Comparison of ENCODE assay signal across 8 cellular contexts in genomic region chr3:45182915-45183881, GRCh38. TPM values are rescaled to one million over a fixed set of nuclear protein-coding genes. Genes with fewer than 3 reads are reported as not detected.
DNase-seq lines count a peak whose midpoint lies in the region; ATAC-seq and TF ChIP-seq lines count a peak whose summit lies in the region.
"Had no signal": no experiment of that assay in that cellular context is flagged by ENCODE, and none has a peak within 500 bp of the region (broad histone marks: within the 10 kb centered on the region; RNA-seq: fewer than 3 reads in every experiment).

No MANE protein-coding gene starts in this region.

- H3K4me2 ChIP-seq in HCT116 (ENCODE audit: low read length) = peak overlapping the region; percentile 65
- peak overlapping the region; percentile 62 for H3K4me2 ChIP-seq in skeletal muscle satellite cell (ENCODE audit: low read length)

- no peak for TF ChIP-seq POLR2A in HCT116 (IDR thresholded peaks at IDR 0.05; ENCODE audit: borderline replicate concordance, extremely low read depth, insufficient read depth, insufficient read length)

- H3K9ac ChIP-seq in HCT116 (ENCODE audit: low read length) (peak overlapping the region; percentile 21), skeletal muscle satellite cell (ENCODE audit: low read depth, low read length) (peak overlapping the region; percentile 24)

- RAD21 ChIA-PET in HCT116 (lab: Charles Lee; ENCODE audit: low non-redundant PET in 1 of 2, low total read pairs in 2 of 2, uncharacterized antibody in 2 of 2, unreplicated experiment in 2 of 2) = no interaction called here

- peaks cover 0 to 2% of the 10 kb centered on the region in 2 donors for H3K27me3 Mint-ChIP-seq in natural killer cell (ENCODE audit: low read depth in 2 of 2)

- no peak overlapping the region for H3K4me3 Mint-ChIP-seq in natural killer cell
- H3K4me3 Mint-ChIP-seq: central memory CD8-positive, alpha-beta T cell had no signal

- no peaks in the 10 kb centered on the region for H3K27me3 ChIP-seq in HCT116 (ENCODE audit: insufficient read depth, low read length)
- H3K27me3 ChIP-seq in skeletal muscle satellite cell (ENCODE audit: control insufficient read depth, insufficient read depth, low read length) = no peaks in the 10 kb centered on the region

- H3K4me1 ChIP-seq in HCT116 (ENCODE audit: control insufficient read depth in 1 of 2, insufficient read depth in 2 of 2, low read length in 2 of 2) (peaks cover 19 to 31% of the 10 kb centered on the region in 2 experiments; a peak in 3 of 4 replicates), skeletal muscle satellite cell (ENCODE audit: control insufficient read depth, insufficient read depth, low read length) (peaks cover 43% of the 10 kb centered on the region)

- no peaks in the 10 kb centered on the region for H3K4me1 Mint-ChIP-seq in natural killer cell
- H3K4me1 Mint-ChIP-seq: central memory CD8-positive, alpha-beta T cell had no signal

- no peak for TF ChIP-seq RAD21 in HCT116 (IDR thresholded peaks at IDR 0.05; ENCODE audit: low read depth)

- no peaks in the 10 kb centered on the region for H3K9me2 ChIP-seq in HCT116 (ENCODE audit: insufficient read depth)

- H3K36me3 ChIP-seq in HCT116 (ENCODE audit: control insufficient read depth in 1 of 2, insufficient read depth in 2 of 2, low read length in 2 of 2) (no peaks in the 10 kb centered on the region), skeletal muscle satellite cell (ENCODE audit: insufficient read depth, low read length) (no peaks in the 10 kb centered on the region)

- no peaks in the 10 kb centered on the region for H3K36me3 Mint-ChIP-seq in natural killer cell

- POLR2A ChIA-PET in HCT116 (lab: Charles Lee) = interaction anchor here (0.9 to 2.5 kb wide), 3 partner anchors 13 to 44 kb away, joined by 4 to 9 read pairs (median 4); no protein-coding TSS in a partner anchor

- CTCF ChIA-PET in HCT116 (lab: Charles Lee) = no interaction called here

- H4K20me1 ChIP-seq in HCT116 (ENCODE audit: insufficient read depth) = no peaks in the 10 kb centered on the region

- peak; percentile 90 for ATAC-seq in HCT116
- ATAC-seq in natural killer cell = no peak
- ATAC-seq in HG02981 (IDR thresholded peaks at IDR 0.05; ENCODE audit: unreplicated experiment) = no peak

- no peaks in the 10 kb centered on the region for H3K9me3 ChIP-seq in HCT116 (ENCODE audit: control insufficient read depth in 1 of 2, insufficient read depth in 1 of 2, low read depth in 1 of 2, low read length in 2 of 2)
- H3K9me3 ChIP-seq in skeletal muscle satellite cell (replicated peaks; ENCODE audit: low read length) = no peaks in the 10 kb centered on the region

- no peak overlapping the region for H3K4me3 ChIP-seq in HCT116 (replicated peaks in 1 of 2; ENCODE audit: low read depth in 1 of 2, low read length in 2 of 2)
- peak overlapping the region; percentile 47 for H3K4me3 ChIP-seq in skeletal muscle satellite cell (ENCODE audit: low read length)

- no peak for TF ChIP-seq CTCF in HCT116 (IDR thresholded peaks at IDR 0.05 in 2 of 3, conservative IDR thresholded peaks at IDR 0.05 in 1 of 3; ENCODE audit: borderline replicate concordance in 1 of 3, insufficient read depth in 1 of 3, low read depth in 2 of 3, low read length in 2 of 3)
- TF ChIP-seq CTCF in natural killer cell (IDR thresholded peaks at IDR 0.05) = no peak

- BruUV-seq in HCT116 (replicated peaks; lab: Mats Ljungman, UMichigan) = TSS peak; percentile 85

- H3K79me2 ChIP-seq in HCT116 (ENCODE audit: insufficient read depth, low read length) = no peaks in the 10 kb centered on the region

- peak overlapping the region; percentile 9; the same call in 1 of the 2 replicates for H3K27ac ChIP-seq in HCT116 (ENCODE audit: low read depth, low read length)

- DNase-seq in HCT116 (ENCODE audit: low read depth, low spot score) = peak; percentile 35
- DNase-seq in NCI-H69 (lab: John Stamatoyannopoulos, UW) = peak; percentile 81
- peak; percentile 65 for DNase-seq in fibroblast of the conjunctiva (ENCODE audit: low read depth)
- DNase-seq in posterior vena cava (ENCODE audit: low spot score) = no peak
- no peak for DNase-seq in natural killer cell

- peak overlapping the region; percentile 83 for H2AFZ ChIP-seq in HCT116 (ENCODE audit: low read depth, low read length, poor library complexity, severe bottlenecking)

- no peak overlapping the region for H3K27ac Mint-ChIP-seq in natural killer cell

- intact Hi-C loops in HCT116 (cut with micrococcal nuclease) (loop anchor here (1.0 kb wide), 1 partner anchor 34 kb away; no protein-coding TSS in a partner anchor), posterior vena cava (cut with DNase I) (no loop called here), natural killer cell (cut with micrococcal nuclease) (no loop called here)

- H3K9me3 Mint-ChIP-seq in natural killer cell = no peaks in the 10 kb centered on the region
- H3K9me3 Mint-ChIP-seq: central memory CD8-positive, alpha-beta T cell had no signal

TF ChIP-seq in HCT116, 20 proteins besides CTCF, POLR2A, EP300 and RAD21 (continues in another document):
- TF ChIP-seq, protein P1, sequence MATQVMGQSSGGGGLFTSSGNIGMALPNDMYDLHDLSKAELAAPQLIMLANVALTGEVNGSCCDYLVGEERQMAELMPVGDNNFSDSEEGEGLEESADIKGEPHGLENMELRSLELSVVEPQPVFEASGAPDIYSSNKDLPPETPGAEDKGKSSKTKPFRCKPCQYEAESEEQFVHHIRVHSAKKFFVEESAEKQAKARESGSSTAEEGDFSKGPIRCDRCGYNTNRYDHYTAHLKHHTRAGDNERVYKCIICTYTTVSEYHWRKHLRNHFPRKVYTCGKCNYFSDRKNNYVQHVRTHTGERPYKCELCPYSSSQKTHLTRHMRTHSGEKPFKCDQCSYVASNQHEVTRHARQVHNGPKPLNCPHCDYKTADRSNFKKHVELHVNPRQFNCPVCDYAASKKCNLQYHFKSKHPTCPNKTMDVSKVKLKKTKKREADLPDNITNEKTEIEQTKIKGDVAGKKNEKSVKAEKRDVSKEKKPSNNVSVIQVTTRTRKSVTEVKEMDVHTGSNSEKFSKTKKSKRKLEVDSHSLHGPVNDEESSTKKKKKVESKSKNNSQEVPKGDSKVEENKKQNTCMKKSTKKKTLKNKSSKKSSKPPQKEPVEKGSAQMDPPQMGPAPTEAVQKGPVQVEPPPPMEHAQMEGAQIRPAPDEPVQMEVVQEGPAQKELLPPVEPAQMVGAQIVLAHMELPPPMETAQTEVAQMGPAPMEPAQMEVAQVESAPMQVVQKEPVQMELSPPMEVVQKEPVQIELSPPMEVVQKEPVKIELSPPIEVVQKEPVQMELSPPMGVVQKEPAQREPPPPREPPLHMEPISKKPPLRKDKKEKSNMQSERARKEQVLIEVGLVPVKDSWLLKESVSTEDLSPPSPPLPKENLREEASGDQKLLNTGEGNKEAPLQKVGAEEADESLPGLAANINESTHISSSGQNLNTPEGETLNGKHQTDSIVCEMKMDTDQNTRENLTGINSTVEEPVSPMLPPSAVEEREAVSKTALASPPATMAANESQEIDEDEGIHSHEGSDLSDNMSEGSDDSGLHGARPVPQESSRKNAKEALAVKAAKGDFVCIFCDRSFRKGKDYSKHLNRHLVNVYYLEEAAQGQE (IDR thresholded peaks at IDR 0.05; ENCODE audit: low read depth) = no peak
- TF ChIP-seq EGR1 (IDR thresholded peaks at IDR 0.05; ENCODE audit: low read depth) (no peak), EZH2 (IDR thresholded peaks at IDR 0.05) (no peak), CEBPB (IDR thresholded peaks at IDR 0.05; ENCODE audit: low read depth) (peak; percentile 91), SIN3A (IDR thresholded peaks at IDR 0.05; ENCODE audit: low read depth) (no peak), SP1 (IDR thresholded peaks at IDR 0.05; ENCODE audit: low read depth) (peak; percentile 62), EZH2phosphoT487 (IDR thresholded peaks at IDR 0.05; ENCODE audit: borderline replicate concordance) (no peak), YY1 (IDR thresholded peaks at IDR 0.05; ENCODE audit: extremely low read depth, insufficient replicate concordance, low read depth, low read length) (no peak), POLR2AphosphoS5 (IDR thresholded peaks at IDR 0.05; ENCODE audit: low read depth, low read length) (peak; percentile 52), MAX (IDR thresholded peaks at IDR 0.05) (peak; percentile 56), CBX3 (IDR thresholded peaks at IDR 0.05; ENCODE audit: low read depth) (peak; percentile 96), ZFX (IDR thresholded peaks at IDR 0.05) (no peak), FOSL1 (IDR thresholded peaks at IDR 0.05; ENCODE audit: low read depth) (peak; percentile 46), SRF (IDR thresholded peaks at IDR 0.05; ENCODE audit: low read depth) (no peak), JUND (IDR thresholded peaks at IDR 0.05) (no peak; the same call in none of the 2 replicates), ELF1 (IDR thresholded peaks at IDR 0.05; ENCODE audit: borderline replicate concordance, low read depth) (no peak)
- TF ChIP-seq, protein P2, sequence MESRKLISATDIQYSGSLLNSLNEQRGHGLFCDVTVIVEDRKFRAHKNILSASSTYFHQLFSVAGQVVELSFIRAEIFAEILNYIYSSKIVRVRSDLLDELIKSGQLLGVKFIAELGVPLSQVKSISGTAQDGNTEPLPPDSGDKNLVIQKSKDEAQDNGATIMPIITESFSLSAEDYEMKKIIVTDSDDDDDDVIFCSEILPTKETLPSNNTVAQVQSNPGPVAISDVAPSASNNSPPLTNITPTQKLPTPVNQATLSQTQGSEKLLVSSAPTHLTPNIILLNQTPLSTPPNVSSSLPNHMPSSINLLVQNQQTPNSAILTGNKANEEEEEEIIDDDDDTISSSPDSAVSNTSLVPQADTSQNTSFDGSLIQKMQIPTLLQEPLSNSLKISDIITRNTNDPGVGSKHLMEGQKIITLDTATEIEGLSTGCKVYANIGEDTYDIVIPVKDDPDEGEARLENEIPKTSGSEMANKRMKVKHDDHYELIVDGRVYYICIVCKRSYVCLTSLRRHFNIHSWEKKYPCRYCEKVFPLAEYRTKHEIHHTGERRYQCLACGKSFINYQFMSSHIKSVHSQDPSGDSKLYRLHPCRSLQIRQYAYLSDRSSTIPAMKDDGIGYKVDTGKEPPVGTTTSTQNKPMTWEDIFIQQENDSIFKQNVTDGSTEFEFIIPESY (IDR thresholded peaks at IDR 0.05; ENCODE audit: extremely low read depth, insufficient replicate concordance, low read length) = no peak

RNA-seq across cellular contexts. Expression of gene CDCP1, which starts 37.0 kb away (rescaled TPM):
- total RNA-seq in HCT116 (2021; ENCODE audit: unreplicated experiment) = 196 TPM
- polyA plus RNA-seq in HCT116 (2012) = 167 and 184 TPM in 2 replicates
- 19.2 and 24.3 TPM in 2 replicates for total RNA-seq in skeletal muscle satellite cell (2012; rRNA removed)
- 1 to 10 TPM; 3.9 to 4.8 TPM for total RNA-seq in posterior vena cava
- under 1 TPM; 0.38 to 0.61 (median 0.48) TPM for total RNA-seq in natural killer cell

RNA-seq across cellular contexts. Expression of gene TMEM158, which starts 42.9 kb away (rescaled TPM):
- total RNA-seq in HCT116 (2021; ENCODE audit: unreplicated experiment) (25.8 TPM), posterior vena cava (10 to 100 TPM; 16.6 to 22.7 TPM), natural killer cell (under 1 TPM in 2 of 3 donors, not detected in 1; 0.40 to 0.47 TPM)
- polyA plus RNA-seq in HCT116 (2012) = 12.8 and 19.5 TPM in 2 replicates
- 8.6 and 23.6 TPM in 2 replicates for total RNA-seq in skeletal muscle satellite cell (2012; rRNA removed)

Comparison
In these comparisons a context has a peak if more than half of its experiments do, and no peak if none do; other contexts are left out.
1. DNase-seq: peak in HCT116 (single experiment), NCI-H69 (single experiment) and fibroblast of the conjunctiva (single experiment); none in posterior vena cava (single experiment) and natural killer cell (single experiment).
2. RNA of gene CDCP1, which starts 37.0 kb away (total RNA-seq): 196 TPM in HCT116 (single experiment); 3.9 to 4.8 TPM in posterior vena cava and 0.38 to 0.61 TPM in natural killer cell; every median in the first group is over 10 times any median in the second.
3. RNA of gene TMEM158, which starts 42.9 kb away (total RNA-seq): 25.8 TPM in HCT116 (single experiment) and 16.6 to 22.7 TPM in posterior vena cava; 0.40 to 0.47 TPM in natural killer cell; every median in the first group is over 10 times any median in the second.